26 cellular contexts compared by ENCODE assay signal in genomic region chr12:14988035-14988434, GRCh38. TPM values are rescaled to one million over a fixed set of nuclear protein-coding genes. Genes with fewer than 3 reads are reported as not detected.
A peak's percentile ranks its signal among the peaks of the same experiment; 100 is the strongest.
DNase-seq lines count a peak whose midpoint lies in the region; ATAC-seq, FAIRE-seq and TF ChIP-seq lines count a peak whose summit lies in the region.
"Had no signal": no experiment of that assay in that cellular context is flagged by ENCODE, and none has a peak within 500 bp of the region (broad histone marks: within the 10 kb centered on the region; RNA-seq: fewer than 3 reads in every experiment).

No MANE protein-coding gene starts in this region.

- WGBS in GM12878 (ENCODE audit: insufficient coverage, insufficient replicate concordance, low lambda C conversion rate, missing lambda C conversion rate) = 17% methylated on average over 3 of the region's 3 CpGs

- no peaks in the 10 kb centered on the region for H3K79me2 ChIP-seq in GM12878 (ENCODE audit: control insufficient read depth, insufficient read depth, low read length)

- H3K27ac ChIP-seq in GM12878 (ENCODE audit: control insufficient read depth, insufficient read depth) = no peak overlapping the region
- H3K27ac ChIP-seq: C4-2B, HL-60, SJSA1 had no signal

- no peaks in the 10 kb centered on the region for H3K36me3 ChIP-seq in GM12878 (ENCODE audit: control insufficient read depth in 2 of 2, insufficient read depth in 2 of 2, low read length in 1 of 2)
- H3K36me3 ChIP-seq: SJSA1 had no signal

- SMC1A ChIA-PET in GM12878 (lab: Charles Lee; ENCODE audit: uncharacterized antibody, unreplicated experiment) = interaction anchor here (0.6 to 16.7 kb wide), 3 partner anchors 85 to 154 kb away, joined by 4 to 242 read pairs (median 5); partner anchors contain the start of gene ART4

- POLR2A ChIA-PET in GM12878 (lab: Charles Lee) = interaction anchor here (0.8 kb wide), 1 partner anchor 43 kb away, joined by 3 read pairs; no protein-coding TSS in a partner anchor

- RAD21 ChIA-PET in GM12878 (lab: Charles Lee; ENCODE audit: unreplicated experiment) = no interaction called here

- H3K4me2 ChIP-seq in GM12878 (ENCODE audit: control insufficient read depth, insufficient read depth) = no peak overlapping the region; the same call in 1 of the 2 replicates

- no peaks in the 10 kb centered on the region for H3K27me3 ChIP-seq in GM12878 (replicated peaks in 1 of 2; ENCODE audit: control insufficient read depth in 2 of 2, insufficient read depth in 2 of 2, low read length in 1 of 2)
- H3K27me3 ChIP-seq: SJSA1 had no signal

- TF ChIP-seq RAD21 in GM12878 (IDR thresholded peaks at IDR 0.05; ENCODE audit: insufficient read depth, low read depth, low read length) = no peak

- no peak for TF ChIP-seq CTCF in GM12878 (IDR thresholded peaks at IDR 0.05 in 2 of 3, conservative IDR thresholded peaks at IDR 0.05 in 1 of 3; ENCODE audit: control insufficient read depth in 2 of 3, extremely low read depth in 1 of 3, insufficient read depth in 1 of 3, low read depth in 3 of 3, low read length in 3 of 3)

- FAIRE-seq in GM12892 (lab: Jason Lieb, UNC) (peak; percentile 80), GM12878 (lab: Jason Lieb, UNC) (no peak)
- FAIRE-seq: HTR-8/SVneo had no signal

- peak; percentile 35 to 57 for DNase-seq in AML-193 (lab: John Stamatoyannopoulos, UW)
- DNase-seq in GM12892 (ENCODE audit: insufficient read length) = no peak
- DNase-seq in NOMO-1 treated with dmso at 0.1 percent for 144 hours (lab: John Stamatoyannopoulos, UW; ENCODE audit: unreplicated experiment) = peak; percentile 59
- DNase-seq in GM12878 (ENCODE audit: low read depth, low spot score) = no peak
- DNase-seq in NCI-H69 (lab: John Stamatoyannopoulos, UW) = no peak
- no peak for DNase-seq in T1000 (lab: John Stamatoyannopoulos, UW)
- DNase-seq in activated T-cell treated with anti-CD3 and anti-CD28 coated beads for 4 hours = no peak
- DNase-seq: Caco-2, DMS153, EL, H9, NCI-H1048, NCI-H1436 treated with DMSO at 0.1 percent for 48 hours, NCI-H2029 treated with DMSO at 0.1 percent for 48 hours, NCI-H82, OCI-M1 had no signal

- CTCF ChIA-PET in GM12878 (lab: Yijun Ruan, JAX) = no interaction called here

- no peak overlapping the region for H3K4me3 ChIP-seq in GM12878
- H3K4me3 ChIP-seq: SJSA1 had no signal

- H4K20me1 ChIP-seq in GM12878 (ENCODE audit: control insufficient read depth, insufficient read depth) = no peaks in the 10 kb centered on the region

- in situ Hi-C loops in GM12878 (cut with MboI) = loop anchor here (10.0 kb wide), 1 partner anchor 363 kb away; no protein-coding TSS in a partner anchor

- TF ChIP-seq EP300 in GM12878 (IDR thresholded peaks at IDR 0.05; ENCODE audit: borderline replicate concordance in 1 of 2, control insufficient read depth in 1 of 2, low read depth in 2 of 2, low read length in 2 of 2) = no peak

- no TSS peak for BruUV-seq in GM12878 (replicated peaks; lab: Mats Ljungman, UMichigan)

- intact Hi-C loops in GM12878 (cut with micrococcal nuclease; ENCODE audit: unreplicated experiment) = loop anchor here (5.0 kb wide), 1 partner anchor 36 kb away; no protein-coding TSS in a partner anchor

- peaks cover 14% of the 10 kb centered on the region for H3K4me1 ChIP-seq in GM12878 (ENCODE audit: control insufficient read depth, insufficient read depth, low read length)
- H3K4me1 ChIP-seq: Caco-2, SJSA1 had no signal

- no peak overlapping the region for H3K9ac ChIP-seq in GM12878 (ENCODE audit: control insufficient read depth, insufficient read depth, low read length)

- peak; percentile 69 for ATAC-seq in GM12878
- no peak for ATAC-seq in GM19328 (IDR thresholded peaks at IDR 0.05; ENCODE audit: unreplicated experiment)

- TF ChIP-seq POLR2A in GM12892 (IDR thresholded peaks at IDR 0.05; ENCODE audit: low read depth, low read length) (no peak), GM12878 (IDR thresholded peaks at IDR 0.05; ENCODE audit: low read depth, low read length) (no peak)

- no peak overlapping the region for H2AFZ ChIP-seq in GM12878 (ENCODE audit: control insufficient read depth, low read depth, low read length)

- no peaks in the 10 kb centered on the region; the same call in 1 of the 3 replicates for H3K9me3 ChIP-seq in GM12878 (replicated peaks; ENCODE audit: control insufficient read depth, insufficient read depth, low read length)
- H3K9me3 ChIP-seq: Caco-2, SJSA1 had no signal

TF ChIP-seq in GM12878, 131 proteins besides CTCF, POLR2A, EP300 and RAD21 (continues in another document):
- TF ChIP-seq TCF7 (IDR thresholded peaks at IDR 0.05; ENCODE audit: borderline replicate concordance) (no peak), SMC3 (IDR thresholded peaks at IDR 0.05; ENCODE audit: borderline replicate concordance, low read length) (no peak), PBX3 (IDR thresholded peaks at IDR 0.05; ENCODE audit: insufficient replicate concordance, low read depth, low read length) (peak; percentile 24), KAT2A (conservative IDR thresholded peaks at IDR 0.05; ENCODE audit: control insufficient read depth, low read depth, low read length) (no peak), ATF7 (IDR thresholded peaks at IDR 0.05; ENCODE audit: low read depth) (peak; percentile 94), TCF12 (IDR thresholded peaks at IDR 0.05; ENCODE audit: low read depth, low read length) (no peak), BCL11A (IDR thresholded peaks at IDR 0.05; ENCODE audit: low read depth, low read length) (peak; percentile 62; the same call in 1 of the 2 replicates)

RNA-seq across cellular contexts. Expression of gene PDE6H, which starts 15.2 kb away (rescaled TPM):
- polyA plus RNA-seq in GM12892 (2012; ENCODE audit: missing spikeins) = not detected
- total RNA-seq in GM12878 (2013; cell fraction: nucleolus; rRNA removed) = not detected in 2 replicates
- 0.33 TPM in 1 of 2 replicates, not detected in the other for total RNA-seq in GM12878 (2014; rRNA removed)
- total RNA-seq in GM12878 (2014; rRNA removed; fragmentation: Illumina TruSeq; extraction: Trizol) = not detected in 2 replicates
- total RNA-seq in GM12878 (2021) = not detected in 2 replicates
- not detected for polyA plus RNA-seq in GM12878 (2011; ENCODE audit: low read depth)
- 0.16 and 0.29 TPM in 2 replicates for polyA plus RNA-seq in GM12878 (2011; rRNA removed)
- not detected in 2 replicates for polyA plus RNA-seq in GM12878 (2011; cell fraction: cytosol; rRNA removed)
- polyA plus RNA-seq in GM12878 (2011; cell fraction: nucleus; rRNA removed) = 0.20 and 0.34 TPM in 2 replicates
- polyA plus RNA-seq in GM12878 (2012) = not detected in 2 replicates
- polyA plus RNA-seq in GM12878 (2014; fragmentation: Illumina TruSeq; extraction: Trizol) = not detected in 2 replicates
- polyA plus RNA-seq in GM12878 (2014; fragmentation: Nextera tagmentation; extraction: Ambion mirVana) = not detected
- not detected in 2 replicates for polyA plus RNA-seq in GM12878 (2014; rRNA removed)
- polyA plus RNA-seq in GM12878 (2016; fragmentation: Nextera tagmentation; extraction: Ambion mirVana) = not detected
- polyA minus RNA-seq in GM12878 (2011; rRNA and poly(A)+ RNA removed) = not detected in 2 replicates
- not detected in 2 replicates for polyA minus RNA-seq in GM12878 (2011; cell fraction: cytosol; rRNA and poly(A)+ RNA removed)
- polyA minus RNA-seq in GM12878 (2011; cell fraction: nucleus; rRNA and poly(A)+ RNA removed) = not detected in 2 replicates
- total RNA-seq: A172, Caco-2, H9, LHCN-M2, NCI-H460, RPMI7951, SJSA1 had no signal
- polyA plus RNA-seq: IgD-negative memory B cell had no signal

RNA-seq across cellular contexts. Expression of gene ARHGDIB, which starts 26.6 kb away (rescaled TPM):
- polyA plus RNA-seq in GM12892 (2012; ENCODE audit: missing spikeins) = 970 TPM
- total RNA-seq in GM12878 (2013; cell fraction: nucleolus; rRNA removed) = 164 and 166 TPM in 2 replicates
- total RNA-seq in GM12878 (2014; rRNA removed) (916 and 989 TPM in 2 replicates), GM12878 (2014; rRNA removed; fragmentation: Illumina TruSeq; extraction: Trizol) (1,126 and 1,183 TPM in 2 replicates), GM12878 (2021) (793 and 796 TPM in 2 replicates)
- 886 TPM for polyA plus RNA-seq in GM12878 (2011; ENCODE audit: low read depth)
- polyA plus RNA-seq in GM12878 (2011; rRNA removed) (1,451 and 1,700 TPM in 2 replicates), GM12878 (2014; fragmentation: Illumina TruSeq; extraction: Trizol) (2,158 and 2,397 TPM in 2 replicates), GM12878 (2014; fragmentation: Nextera tagmentation; extraction: Ambion mirVana) (1,000 to 10,000 TPM; 2,339 to 2,849 TPM), GM12878 (2014; rRNA removed) (954 and 1,483 TPM in 2 replicates), GM12878 (2016; fragmentation: Nextera tagmentation; extraction: Ambion mirVana) (1,000 to 10,000 TPM; 1,165 to 1,209 TPM)
- 1,936 and 2,352 TPM in 2 replicates for polyA plus RNA-seq in GM12878 (2011; cell fraction: cytosol; rRNA removed)
- polyA plus RNA-seq in GM12878 (2011; cell fraction: nucleus; rRNA removed) = 633 and 740 TPM in 2 replicates
- 908 and 964 TPM in 2 replicates for polyA plus RNA-seq in GM12878 (2012)
- 1,338 and 1,379 TPM in 2 replicates for polyA minus RNA-seq in GM12878 (2011; rRNA and poly(A)+ RNA removed)
- 231 and 269 TPM in 2 replicates for polyA minus RNA-seq in GM12878 (2011; cell fraction: cytosol; rRNA and poly(A)+ RNA removed)
- polyA minus RNA-seq in GM12878 (2011; cell fraction: nucleus; rRNA and poly(A)+ RNA removed) = 159 and 240 TPM in 2 replicates
- total RNA-seq: NCI-H460 had no signal

RNA-seq across cellular contexts. Expression of gene ERP27, which starts 49.7 kb away (rescaled TPM):
- polyA plus RNA-seq in GM12892 (2012; ENCODE audit: missing spikeins) = 0.91 TPM
- 6.5 and 6.7 TPM in 2 replicates for total RNA-seq in GM12878 (2013; cell fraction: nucleolus; rRNA removed)
- total RNA-seq in GM12878 (2014; rRNA removed) (1.0 and 1.6 TPM in 2 replicates), GM12878 (2014; rRNA removed; fragmentation: Illumina TruSeq; extraction: Trizol) (1.5 and 1.8 TPM in 2 replicates), GM12878 (2021) (0.93 and 1.1 TPM in 2 replicates)
- 0.96 TPM for polyA plus RNA-seq in GM12878 (2011; ENCODE audit: low read depth)
- polyA plus RNA-seq in GM12878 (2011; rRNA removed) (2.0 and 2.1 TPM in 2 replicates), GM12878 (2014; fragmentation: Illumina TruSeq; extraction: Trizol) (1.5 and 2.4 TPM in 2 replicates), GM12878 (2014; fragmentation: Nextera tagmentation; extraction: Ambion mirVana) (1 to 10 TPM in 1 of 2 experiments, under 1 TPM in 1; 0.91 to 1.3 TPM), GM12878 (2014; rRNA removed) (0.90 and 1.5 TPM in 2 replicates), GM12878 (2016; fragmentation: Nextera tagmentation; extraction: Ambion mirVana) (1 to 10 TPM in 1 of 2 experiments, under 1 TPM in 1; 0.95 to 1.7 TPM)
- 0.55 and 0.64 TPM in 2 replicates for polyA plus RNA-seq in GM12878 (2011; cell fraction: cytosol; rRNA removed)
- 2.3 and 2.5 TPM in 2 replicates for polyA plus RNA-seq in GM12878 (2011; cell fraction: nucleus; rRNA removed)
- 1.1 and 1.4 TPM in 2 replicates for polyA plus RNA-seq in GM12878 (2012)
- polyA minus RNA-seq in GM12878 (2011; rRNA and poly(A)+ RNA removed) = 2.0 and 2.4 TPM in 2 replicates
- not detected in 2 replicates for polyA minus RNA-seq in GM12878 (2011; cell fraction: cytosol; rRNA and poly(A)+ RNA removed)
- 3.3 and 7.4 TPM in 2 replicates for polyA minus RNA-seq in GM12878 (2011; cell fraction: nucleus; rRNA and poly(A)+ RNA removed)
- total RNA-seq: A172, H9, LHCN-M2, NCI-H460, RPMI7951, SJSA1 had no signal

Comparison
In these comparisons a context has a peak if more than half of its experiments do, and no peak if none do; other contexts are left out.
1. DNase-seq: peak in AML-193 (2 of 2) and NOMO-1 treated with dmso at 0.1 percent for 144 hours (single experiment); none in GM12892 (single experiment), GM12878 (single experiment), NCI-H69 (single experiment), T1000 (single experiment) and activated T-cell treated with anti-CD3 and anti-CD28 coated beads for 4 hours (single experiment).